In the genomic region with DNA sequence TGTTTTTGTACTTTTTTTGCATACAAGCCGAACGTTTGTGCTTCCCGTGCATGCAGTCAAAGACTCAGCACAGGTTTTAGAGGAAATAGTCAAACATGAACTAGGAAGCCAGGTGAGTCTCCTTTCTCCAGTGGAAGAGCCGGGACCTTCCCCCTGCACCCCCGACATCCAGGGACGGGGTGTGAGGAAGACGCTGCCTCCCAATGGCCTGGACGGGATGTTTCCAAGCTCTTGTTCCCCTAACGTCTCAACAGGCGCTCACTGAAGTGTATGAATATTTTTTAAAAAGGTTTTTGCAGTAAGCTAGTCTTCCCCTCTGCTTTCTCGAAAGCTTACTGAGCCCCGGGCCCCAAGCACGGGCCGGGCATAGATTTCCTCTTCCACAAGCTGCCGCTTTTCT, we compare ENCODE assay signal across 4 cellular contexts. TPM values are rescaled to one million over a fixed set of nuclear protein-coding genes. Genes with fewer than 3 reads are reported as not detected.
DNase-seq lines count a peak whose midpoint lies in the region; ATAC-seq, FAIRE-seq and TF ChIP-seq lines count a peak whose summit lies in the region.
"Not testable (repeated sequence)": the region's sequence is repeated elsewhere in the genome, so short reads cannot be mapped to it uniquely, and the experiment has no call there.

No MANE protein-coding gene starts in this region.

- H3K4me3 Mint-ChIP-seq in H9: not testable (repeated sequence)

- H3K27me3 Mint-ChIP-seq in H9 (ENCODE audit: low read depth): peaks cover 38% of the 10 kb centered on the region

- TF ChIP-seq CTCF in H9 (conservative IDR thresholded peaks at IDR 0.05) (peak; percentile 38; the same call in 2 of the 3 replicates), HepG2 (CRISPR knock-in tag; IDR thresholded peaks at IDR 0.05) (0 out of 2 replicates have a peak, but pooled peaks have one; percentile 7)
- TF ChIP-seq CTCF in PC-3 (conservative IDR thresholded peaks at IDR 0.05; ENCODE audit: low read depth, low read length); GM12878 (IDR thresholded peaks at IDR 0.05 in 2 of 3, conservative IDR thresholded peaks at IDR 0.05 in 1 of 3; ENCODE audit: control insufficient read depth in 2 of 3, extremely low read depth in 1 of 3, insufficient read depth in 1 of 3, low read depth in 3 of 3, low read length in 3 of 3): not testable (repeated sequence)

- not testable (repeated sequence) for H4K91ac ChIP-seq in H9 (ENCODE audit: insufficient read length, low read depth, low read length)

- H4K8ac ChIP-seq in H9 (replicated peaks; ENCODE audit: insufficient read length, low read depth, low read length): not testable (repeated sequence)

- not testable (repeated sequence) for H3K79me2 ChIP-seq in H9 (ENCODE audit: insufficient read depth, low read length); PC-3 (ENCODE audit: low read length); GM12878 (ENCODE audit: control insufficient read depth, insufficient read depth, low read length); HepG2 (ENCODE audit: insufficient read depth, low read length)

- POLR2A ChIA-PET in PC-3 (lab: Charles Lee; ENCODE audit: unreplicated experiment); GM12878 (lab: Charles Lee); HepG2 (lab: Yijun Ruan, JAX): not testable (repeated sequence)

- not testable (repeated sequence) for H2BK120ac ChIP-seq in H9 (ENCODE audit: low read depth, low read length, poor library complexity, severe bottlenecking)

- not testable (repeated sequence) for H3K4me2 ChIP-seq in H9 (ENCODE audit: insufficient read depth, insufficient read length, low read length); PC-3 (ENCODE audit: low read length); GM12878 (ENCODE audit: control insufficient read depth, insufficient read depth); HepG2 (ENCODE audit: low read depth, low read length)

- not testable (repeated sequence) for H3K4me3 ChIP-seq in PC-3 (ENCODE audit: low read length); GM12878; HepG2 (replicated peaks in 1 of 3; ENCODE audit: insufficient read depth in 1 of 3, low read depth in 2 of 3, low read length in 3 of 3)

- not testable (repeated sequence) for H3K27ac ChIP-seq in H9 (ENCODE audit: insufficient read length, low read depth, low read length); PC-3 (ENCODE audit: low read length); GM12878 (ENCODE audit: control insufficient read depth, insufficient read depth); HepG2 (ENCODE audit: extremely low read length, insufficient read depth, low read length)

- not testable (repeated sequence) for H2AK5ac ChIP-seq in H9 (ENCODE audit: insufficient read length, low read length)

- H3K4ac ChIP-seq in H9 (ENCODE audit: low read depth, low read length): not testable (repeated sequence)

- H3K27me3 ChIP-seq in H9 (ENCODE audit: insufficient read depth, low read length); PC-3 (ENCODE audit: low read length); GM12878 (replicated peaks in 1 of 2; ENCODE audit: control insufficient read depth in 2 of 2, insufficient read depth in 2 of 2, low read length in 1 of 2); HepG2 (ENCODE audit: control insufficient read depth in 1 of 2, insufficient read depth in 2 of 2, low read length in 2 of 2): not testable (repeated sequence)

- not testable (repeated sequence) for H3K4me1 Mint-ChIP-seq in H9

- not testable (repeated sequence) for H3F3A ChIP-seq in PC-3 (ENCODE audit: low read length, unreplicated experiment)

- TSS peak; percentile 35 for BruUV-seq in PC-3 (replicated peaks; lab: Mats Ljungman, UMichigan)
- TSS peak; percentile 66 for BruUV-seq in GM12878 (replicated peaks; lab: Mats Ljungman, UMichigan)
- BruUV-seq in HepG2 (replicated peaks; lab: Mats Ljungman, UMichigan): not testable (repeated sequence)

- peaks cover 27% of the 10 kb centered on the region for H3K36me3 ChIP-seq in PC-3 (ENCODE audit: low read depth, low read length)
- H3K36me3 ChIP-seq in GM12878 (ENCODE audit: control insufficient read depth in 2 of 2, insufficient read depth in 2 of 2, low read length in 1 of 2): peaks cover 18 to 19% of the 10 kb centered on the region in 2 experiments; a peak in 3 of 4 replicates
- peaks cover 11 to 38% of the 10 kb centered on the region in 2 experiments for H3K36me3 ChIP-seq in HepG2 (replicated peaks in 1 of 2; ENCODE audit: control insufficient read depth in 1 of 2, insufficient read depth in 2 of 2, low read length in 2 of 2)

- H3K79me1 ChIP-seq in H9 (ENCODE audit: insufficient read depth, low read depth, low read length, poor library complexity, severe bottlenecking): not testable (repeated sequence)

- not testable (repeated sequence) for H3K23me2 ChIP-seq in H9 (ENCODE audit: insufficient read length, low read depth, low read length, poor library complexity, severe bottlenecking)

- not testable (repeated sequence) for H3K9ac ChIP-seq in H9 (ENCODE audit: extremely low read depth, insufficient read length, low read length); PC-3 (ENCODE audit: low read length); GM12878 (ENCODE audit: control insufficient read depth, insufficient read depth, low read length); HepG2 (ENCODE audit: insufficient read depth, low read depth, low read length)

- H3K56ac ChIP-seq in H9 (ENCODE audit: insufficient read length, low read depth, low read length): not testable (repeated sequence)

- peaks cover 24 to 42% (median 33%) of the 10 kb centered on the region in 3 experiments; a peak in 6 of 7 replicates for H3K36me3 Mint-ChIP-seq in H9 (ENCODE audit: insufficient read depth in 1 of 3, low read depth in 3 of 3)

- H2BK5ac ChIP-seq in H9 (ENCODE audit: insufficient read length, low read length): not testable (repeated sequence)

- not testable (repeated sequence) for H2BK15ac ChIP-seq in H9 (ENCODE audit: low read depth, low read length)

- not testable (repeated sequence) for H3K27ac Mint-ChIP-seq in H9

- RAD21 ChIA-PET in GM12878 (lab: Charles Lee; ENCODE audit: unreplicated experiment): not testable (repeated sequence)

- H4K5ac ChIP-seq in H9 (ENCODE audit: insufficient read length, low read depth, low read length): not testable (repeated sequence)

- TF ChIP-seq EP300 in GM12878 (IDR thresholded peaks at IDR 0.05; ENCODE audit: borderline replicate concordance in 1 of 2, control insufficient read depth in 1 of 2, low read depth in 2 of 2, low read length in 2 of 2); HepG2 (IDR thresholded peaks at IDR 0.05; ENCODE audit: low read depth in 2 of 2, low read length in 2 of 2); HepG2 (CRISPR knock-in tag; IDR thresholded peaks at IDR 0.05; ENCODE audit: borderline replicate concordance): not testable (repeated sequence)

- TF ChIP-seq POLR2A in GM12878 (IDR thresholded peaks at IDR 0.05; ENCODE audit: low read depth, low read length); HepG2 (IDR thresholded peaks at IDR 0.05; ENCODE audit: insufficient read depth in 1 of 2, low read depth in 2 of 2, low read length in 2 of 2): not testable (repeated sequence)

- ATAC-seq in PC-3, GM12878, HepG2: not testable (repeated sequence)

- not testable (repeated sequence) for H3K9me3 Mint-ChIP-seq in H9

- peak; percentile 46 for DNase-seq in H9
- not testable (repeated sequence) for DNase-seq in PC-3; GM12878 (ENCODE audit: low read depth, low spot score); HepG2 (ENCODE audit: low spot score)

- H3K4me1 ChIP-seq in H9 (ENCODE audit: insufficient read depth, low read length); PC-3 (ENCODE audit: insufficient read depth, low read length); GM12878 (ENCODE audit: control insufficient read depth, insufficient read depth, low read length); HepG2 (ENCODE audit: insufficient read depth, low read length): not testable (repeated sequence)

- intact Hi-C loops in PC-3 (cut with micrococcal nuclease); GM12878 (cut with micrococcal nuclease; ENCODE audit: unreplicated experiment); HepG2 (cut with micrococcal nuclease; ENCODE audit: unreplicated experiment): not testable (repeated sequence)

- not testable (repeated sequence) for H2BK20ac ChIP-seq in H9 (ENCODE audit: low read depth, low read length, poor library complexity, severe bottlenecking)

- SMC1A ChIA-PET in GM12878 (lab: Charles Lee; ENCODE audit: uncharacterized antibody, unreplicated experiment): not testable (repeated sequence)

- not testable (repeated sequence) for H3K23ac ChIP-seq in H9 (ENCODE audit: insufficient read length, low read depth, low read length)

- WGBS in H9 (ENCODE audit: extremely low coverage, insufficient read length, low lambda C conversion rate): no CpG with 5 or more reads among the region's 15 CpGs
- WGBS in GM12878 (ENCODE audit: insufficient coverage, insufficient replicate concordance, low lambda C conversion rate, missing lambda C conversion rate): 57% methylated on average over 9 of the region's 15 CpGs
- WGBS in HepG2 (ENCODE audit: low lambda C conversion rate): 83% methylated on average over 15 of the region's 15 CpGs

- TF ChIP-seq RAD21 in GM12878 (IDR thresholded peaks at IDR 0.05; ENCODE audit: insufficient read depth, low read depth, low read length); HepG2 (CRISPR knock-in tag; IDR thresholded peaks at IDR 0.05): not testable (repeated sequence)

- not testable (repeated sequence) for H3K14ac ChIP-seq in H9 (ENCODE audit: insufficient read depth, low read length)

- not testable (repeated sequence) for H3K9me3 ChIP-seq in H9 (ENCODE audit: control insufficient read depth, low read depth, low read length); PC-3 (ENCODE audit: low read length); GM12878 (replicated peaks; ENCODE audit: control insufficient read depth, insufficient read depth, low read length); HepG2 (ENCODE audit: low read length)

- not testable (repeated sequence) for H3K18ac ChIP-seq in H9 (ENCODE audit: insufficient read length, low read depth, low read length)

- H4K20me1 ChIP-seq in H9 (ENCODE audit: control insufficient read depth, insufficient read depth, insufficient read length); PC-3 (ENCODE audit: low read length); GM12878 (ENCODE audit: control insufficient read depth, insufficient read depth); HepG2 (ENCODE audit: insufficient read depth, low read length): not testable (repeated sequence)

- not testable (repeated sequence) for FAIRE-seq in GM12878 (lab: Jason Lieb, UNC); HepG2 (lab: Jason Lieb, UNC)

- not testable (repeated sequence) for H3T11ph ChIP-seq in H9 (ENCODE audit: low read length)

- H3K9me2 ChIP-seq in PC-3 (replicated peaks; ENCODE audit: low read length): not testable (repeated sequence)

- CTCF ChIA-PET in PC-3 (lab: Charles Lee); GM12878 (lab: Yijun Ruan, JAX); HepG2 (lab: Yijun Ruan, JAX; ENCODE audit: low intra/inter-chr PET ratio, low total read pairs): not testable (repeated sequence)

- not testable (repeated sequence) for H2AFZ ChIP-seq in H9 (ENCODE audit: low read length); PC-3 (ENCODE audit: low read length); GM12878 (ENCODE audit: control insufficient read depth, low read depth, low read length); HepG2 (ENCODE audit: low read length)

- not testable (repeated sequence) for H2BK12ac ChIP-seq in H9 (ENCODE audit: insufficient read length, low read depth, low read length)

- in situ Hi-C loops in GM12878 (cut with MboI); HepG2 (cut with HindIII; ENCODE audit: extremely low pct_ligation_motif_present, low pct_unique_long_range_greater_than_20kb): not testable (repeated sequence)

RNA-seq across cellular contexts. Expression of a gene that starts 24.0 kb away (rescaled TPM):
- total RNA-seq in H9 (2021): 21.7 and 23.8 TPM in 2 replicates
- 59.3 and 73.5 TPM in 2 replicates for total RNA-seq in PC-3 (2014; rRNA removed)
- 46.9 and 65.3 TPM in 2 replicates for total RNA-seq in GM12878 (2013; cell fraction: nucleolus; rRNA removed)
- 33.7 and 41.3 TPM in 2 replicates for total RNA-seq in GM12878 (2014; rRNA removed)
- 39.2 and 39.4 TPM in 2 replicates for total RNA-seq in GM12878 (2014; rRNA removed; fragmentation: Illumina TruSeq; extraction: Trizol)
- total RNA-seq in GM12878 (2021): 39.2 and 47.1 TPM in 2 replicates
- 12.8 TPM for polyA plus RNA-seq in GM12878 (2011; ENCODE audit: low read depth)
- polyA plus RNA-seq in GM12878 (2011; rRNA removed): 30.0 and 31.8 TPM in 2 replicates
- 26.0 and 27.7 TPM in 2 replicates for polyA plus RNA-seq in GM12878 (2011; cell fraction: cytosol; rRNA removed)
- 69.3 and 82.9 TPM in 2 replicates for polyA plus RNA-seq in GM12878 (2011; cell fraction: nucleus; rRNA removed)
- polyA plus RNA-seq in GM12878 (2012): 25.0 and 25.3 TPM in 2 replicates
- polyA plus RNA-seq in GM12878 (2014; fragmentation: Illumina TruSeq; extraction: Trizol): 45.4 and 54.2 TPM in 2 replicates
- polyA plus RNA-seq in GM12878 (2014; fragmentation: Nextera tagmentation; extraction: Ambion mirVana): 1 to 10 TPM; 3.2 to 6.8 TPM
- 34.7 and 41.0 TPM in 2 replicates for polyA plus RNA-seq in GM12878 (2014; rRNA removed)
- 10 to 100 TPM; 17.3 to 18.3 TPM for polyA plus RNA-seq in GM12878 (2016; fragmentation: Nextera tagmentation; extraction: Ambion mirVana)
- 22.1 and 23.6 TPM in 2 replicates for polyA minus RNA-seq in GM12878 (2011; rRNA and poly(A)+ RNA removed)
- 8.7 and 13.2 TPM in 2 replicates for polyA minus RNA-seq in GM12878 (2011; cell fraction: cytosol; rRNA and poly(A)+ RNA removed)
- 20.3 and 27.7 TPM in 2 replicates for polyA minus RNA-seq in GM12878 (2011; cell fraction: nucleus; rRNA and poly(A)+ RNA removed)
- 22.5 and 26.5 TPM in 2 replicates for total RNA-seq in HepG2 (2016; rRNA removed; fragmentation: Illumina TruSeq; extraction: Trizol)
- 13.8 and 16.3 TPM in 2 replicates for total RNA-seq in HepG2 (2016; cell fraction: cytosol; rRNA removed; fragmentation: Illumina TruSeq; extraction: Trizol; ENCODE audit: low read depth)
- 16.0 and 25.9 TPM in 2 replicates for total RNA-seq in HepG2 (2016; cell fraction: insoluble cytoplasmic fraction; rRNA removed; fragmentation: Illumina TruSeq; extraction: Trizol)
- 31.1 and 32.8 TPM in 2 replicates for total RNA-seq in HepG2 (2016; cell fraction: membrane; rRNA removed; fragmentation: Illumina TruSeq; extraction: Trizol)
- total RNA-seq in HepG2 (2016; cell fraction: nucleus; rRNA removed; fragmentation: Illumina TruSeq; extraction: Trizol): 17.0 and 22.2 TPM in 2 replicates
- polyA plus RNA-seq in HepG2 (2011; rRNA removed): 12.4 and 14.0 TPM in 2 replicates
- polyA plus RNA-seq in HepG2 (2011; cell fraction: cytosol; rRNA removed): 10.2 and 11.2 TPM in 2 replicates
- polyA plus RNA-seq in HepG2 (2011; cell fraction: nucleus; rRNA removed): 22.9 and 26.6 TPM in 2 replicates
- 13.4 and 18.1 TPM in 2 replicates for polyA plus RNA-seq in HepG2 (2012)
- 16.7 and 20.1 TPM in 2 replicates for polyA plus RNA-seq in HepG2 (2016; cell fraction: cytosol; fragmentation: Illumina TruSeq; extraction: Trizol; ENCODE audit: low read depth)
- 22.9 and 33.7 TPM in 2 replicates for polyA plus RNA-seq in HepG2 (2016; cell fraction: insoluble cytoplasmic fraction; fragmentation: Illumina TruSeq; extraction: Trizol; ENCODE audit: low read depth)
- polyA plus RNA-seq in HepG2 (2016; cell fraction: membrane; fragmentation: Illumina TruSeq; extraction: Trizol; ENCODE audit: low read depth): 35.7 and 39.3 TPM in 2 replicates
- polyA plus RNA-seq in HepG2 (2016; cell fraction: nucleus; fragmentation: Illumina TruSeq; extraction: Trizol; ENCODE audit: insufficient read depth, low read depth): 49.9 and 50.4 TPM in 2 replicates
- polyA minus RNA-seq in HepG2 (2011; rRNA and poly(A)+ RNA removed; ENCODE audit: low replicate concordance): 6.8 and 27.9 TPM in 2 replicates
- polyA minus RNA-seq in HepG2 (2011; cell fraction: cytosol; rRNA and poly(A)+ RNA removed): 7.7 and 7.9 TPM in 2 replicates
- 14.9 and 17.4 TPM in 2 replicates for polyA minus RNA-seq in HepG2 (2011; cell fraction: nucleus; rRNA and poly(A)+ RNA removed)

RNA-seq across cellular contexts. Expression of a gene that starts 28.6 kb away (rescaled TPM):
- total RNA-seq in H9 (2021) (1.3 and 1.4 TPM in 2 replicates), PC-3 (2014; rRNA removed) (2.2 and 3.2 TPM in 2 replicates), GM12878 (2014; rRNA removed) (18.9 and 19.2 TPM in 2 replicates), GM12878 (2014; rRNA removed; fragmentation: Illumina TruSeq; extraction: Trizol) (16.9 and 17.8 TPM in 2 replicates), GM12878 (2021) (18.7 and 19.2 TPM in 2 replicates), HepG2 (2016; rRNA removed; fragmentation: Illumina TruSeq; extraction: Trizol) (8.1 and 9.1 TPM in 2 replicates)
- total RNA-seq in GM12878 (2013; cell fraction: nucleolus; rRNA removed): 14.7 and 14.8 TPM in 2 replicates
- polyA plus RNA-seq in GM12878 (2011; ENCODE audit: low read depth): 11.1 TPM
- polyA plus RNA-seq in GM12878 (2011; rRNA removed) (21.8 and 23.9 TPM in 2 replicates), GM12878 (2014; fragmentation: Illumina TruSeq; extraction: Trizol) (15.8 and 20.3 TPM in 2 replicates), GM12878 (2014; fragmentation: Nextera tagmentation; extraction: Ambion mirVana) (1 to 10 TPM; 3.5 to 8.3 TPM), GM12878 (2014; rRNA removed) (23.2 and 24.0 TPM in 2 replicates), GM12878 (2016; fragmentation: Nextera tagmentation; extraction: Ambion mirVana) (10 to 100 TPM; 36.9 to 38.5 TPM), HepG2 (2011; rRNA removed) (2.5 and 2.7 TPM in 2 replicates)
- 17.7 and 21.6 TPM in 2 replicates for polyA plus RNA-seq in GM12878 (2011; cell fraction: cytosol; rRNA removed)
- 7.4 and 9.1 TPM in 2 replicates for polyA plus RNA-seq in GM12878 (2011; cell fraction: nucleus; rRNA removed)
- polyA plus RNA-seq in GM12878 (2012): 17.7 and 21.4 TPM in 2 replicates
- polyA minus RNA-seq in GM12878 (2011; rRNA and poly(A)+ RNA removed): 8.3 and 9.7 TPM in 2 replicates
- 5.8 and 6.0 TPM in 2 replicates for polyA minus RNA-seq in GM12878 (2011; cell fraction: cytosol; rRNA and poly(A)+ RNA removed)
- polyA minus RNA-seq in GM12878 (2011; cell fraction: nucleus; rRNA and poly(A)+ RNA removed): 2.4 and 4.4 TPM in 2 replicates
- total RNA-seq in HepG2 (2016; cell fraction: cytosol; rRNA removed; fragmentation: Illumina TruSeq; extraction: Trizol; ENCODE audit: low read depth): 2.4 and 2.8 TPM in 2 replicates
- total RNA-seq in HepG2 (2016; cell fraction: insoluble cytoplasmic fraction; rRNA removed; fragmentation: Illumina TruSeq; extraction: Trizol): 7.8 and 8.7 TPM in 2 replicates
- total RNA-seq in HepG2 (2016; cell fraction: membrane; rRNA removed; fragmentation: Illumina TruSeq; extraction: Trizol): 8.4 and 9.7 TPM in 2 replicates
- total RNA-seq in HepG2 (2016; cell fraction: nucleus; rRNA removed; fragmentation: Illumina TruSeq; extraction: Trizol): 2.3 and 3.4 TPM in 2 replicates
- polyA plus RNA-seq in HepG2 (2011; cell fraction: cytosol; rRNA removed): 2.2 and 2.3 TPM in 2 replicates
- polyA plus RNA-seq in HepG2 (2011; cell fraction: nucleus; rRNA removed): 0.81 and 0.84 TPM in 2 replicates
- 2.4 and 2.8 TPM in 2 replicates for polyA plus RNA-seq in HepG2 (2012)
- polyA plus RNA-seq in HepG2 (2016; cell fraction: cytosol; fragmentation: Illumina TruSeq; extraction: Trizol; ENCODE audit: low read depth): 3.3 and 3.6 TPM in 2 replicates
- polyA plus RNA-seq in HepG2 (2016; cell fraction: insoluble cytoplasmic fraction; fragmentation: Illumina TruSeq; extraction: Trizol; ENCODE audit: low read depth): 11.4 and 12.2 TPM in 2 replicates
- polyA plus RNA-seq in HepG2 (2016; cell fraction: membrane; fragmentation: Illumina TruSeq; extraction: Trizol; ENCODE audit: low read depth): 9.2 and 9.9 TPM in 2 replicates
- 5.3 and 6.0 TPM in 2 replicates for polyA plus RNA-seq in HepG2 (2016; cell fraction: nucleus; fragmentation: Illumina TruSeq; extraction: Trizol; ENCODE audit: insufficient read depth, low read depth)
- polyA minus RNA-seq in HepG2 (2011; rRNA and poly(A)+ RNA removed; ENCODE audit: low replicate concordance): 1.0 and 1.6 TPM in 2 replicates
- 0.88 and 1.4 TPM in 2 replicates for polyA minus RNA-seq in HepG2 (2011; cell fraction: cytosol; rRNA and poly(A)+ RNA removed)
- 0.77 and 0.99 TPM in 2 replicates for polyA minus RNA-seq in HepG2 (2011; cell fraction: nucleus; rRNA and poly(A)+ RNA removed)

RNA-seq across cellular contexts. Expression of a gene that starts 43.3 kb away (rescaled TPM):
- total RNA-seq in H9 (2021) (46.0 and 47.5 TPM in 2 replicates), PC-3 (2014; rRNA removed) (23.3 and 25.3 TPM in 2 replicates), GM12878 (2014; rRNA removed) (15.8 and 17.6 TPM in 2 replicates), GM12878 (2014; rRNA removed; fragmentation: Illumina TruSeq; extraction: Trizol) (29.9 and 31.1 TPM in 2 replicates), GM12878 (2021) (38.2 and 39.7 TPM in 2 replicates), HepG2 (2016; rRNA removed; fragmentation: Illumina TruSeq; extraction: Trizol) (40.2 and 69.6 TPM in 2 replicates)
- total RNA-seq in GM12878 (2013; cell fraction: nucleolus; rRNA removed): 49.6 and 49.7 TPM in 2 replicates
- polyA plus RNA-seq in GM12878 (2011; ENCODE audit: low read depth): 12.7 TPM
- polyA plus RNA-seq in GM12878 (2011; rRNA removed) (19.8 and 29.3 TPM in 2 replicates), GM12878 (2014; fragmentation: Illumina TruSeq; extraction: Trizol) (22.0 and 28.2 TPM in 2 replicates), GM12878 (2014; fragmentation: Nextera tagmentation; extraction: Ambion mirVana) (10 to 100 TPM in 1 of 2 experiments, 1 to 10 TPM in 1; 7.5 to 10.9 TPM), GM12878 (2014; rRNA removed) (9.9 and 13.3 TPM in 2 replicates), GM12878 (2016; fragmentation: Nextera tagmentation; extraction: Ambion mirVana) (10 to 100 TPM; 33.1 to 37.8 TPM), HepG2 (2011; rRNA removed) (8.7 and 10.9 TPM in 2 replicates)
- polyA plus RNA-seq in GM12878 (2011; cell fraction: cytosol; rRNA removed): 6.1 and 8.0 TPM in 2 replicates
- polyA plus RNA-seq in GM12878 (2011; cell fraction: nucleus; rRNA removed): 7.2 and 10.4 TPM in 2 replicates
- polyA plus RNA-seq in GM12878 (2012): 18.2 and 19.1 TPM in 2 replicates
- 25.0 and 35.0 TPM in 2 replicates for polyA minus RNA-seq in GM12878 (2011; rRNA and poly(A)+ RNA removed)
- polyA minus RNA-seq in GM12878 (2011; cell fraction: cytosol; rRNA and poly(A)+ RNA removed): 10.6 and 13.3 TPM in 2 replicates
- polyA minus RNA-seq in GM12878 (2011; cell fraction: nucleus; rRNA and poly(A)+ RNA removed): 5.0 and 8.4 TPM in 2 replicates
- 5.9 and 8.0 TPM in 2 replicates for total RNA-seq in HepG2 (2016; cell fraction: cytosol; rRNA removed; fragmentation: Illumina TruSeq; extraction: Trizol; ENCODE audit: low read depth)
- 38.7 and 67.2 TPM in 2 replicates for total RNA-seq in HepG2 (2016; cell fraction: insoluble cytoplasmic fraction; rRNA removed; fragmentation: Illumina TruSeq; extraction: Trizol)
- 14.1 and 16.7 TPM in 2 replicates for total RNA-seq in HepG2 (2016; cell fraction: membrane; rRNA removed; fragmentation: Illumina TruSeq; extraction: Trizol)
- 29.6 and 33.9 TPM in 2 replicates for total RNA-seq in HepG2 (2016; cell fraction: nucleus; rRNA removed; fragmentation: Illumina TruSeq; extraction: Trizol)
- polyA plus RNA-seq in HepG2 (2011; cell fraction: cytosol; rRNA removed): 4.5 and 6.6 TPM in 2 replicates
- 7.7 and 8.7 TPM in 2 replicates for polyA plus RNA-seq in HepG2 (2011; cell fraction: nucleus; rRNA removed)
- polyA plus RNA-seq in HepG2 (2012): 12.0 and 12.8 TPM in 2 replicates
- polyA plus RNA-seq in HepG2 (2016; cell fraction: cytosol; fragmentation: Illumina TruSeq; extraction: Trizol; ENCODE audit: low read depth): 0.65 and 0.78 TPM in 2 replicates
- 22.2 and 22.3 TPM in 2 replicates for polyA plus RNA-seq in HepG2 (2016; cell fraction: insoluble cytoplasmic fraction; fragmentation: Illumina TruSeq; extraction: Trizol; ENCODE audit: low read depth)
- polyA plus RNA-seq in HepG2 (2016; cell fraction: membrane; fragmentation: Illumina TruSeq; extraction: Trizol; ENCODE audit: low read depth): 2.0 and 2.5 TPM in 2 replicates
- polyA plus RNA-seq in HepG2 (2016; cell fraction: nucleus; fragmentation: Illumina TruSeq; extraction: Trizol; ENCODE audit: insufficient read depth, low read depth): 20.8 and 22.6 TPM in 2 replicates
- polyA minus RNA-seq in HepG2 (2011; rRNA and poly(A)+ RNA removed; ENCODE audit: low replicate concordance): 14.7 and 18.6 TPM in 2 replicates
- polyA minus RNA-seq in HepG2 (2011; cell fraction: cytosol; rRNA and poly(A)+ RNA removed): 20.0 and 21.5 TPM in 2 replicates
- polyA minus RNA-seq in HepG2 (2011; cell fraction: nucleus; rRNA and poly(A)+ RNA removed): 22.9 and 23.6 TPM in 2 replicates

RNA-seq across cellular contexts. Expression of a gene that starts 50.0 kb away (rescaled TPM):
- total RNA-seq in H9 (2021): 16.3 and 16.5 TPM in 2 replicates
- total RNA-seq in PC-3 (2014; rRNA removed): 15.9 and 22.9 TPM in 2 replicates
- total RNA-seq in GM12878 (2013; cell fraction: nucleolus; rRNA removed): 62.6 and 65.9 TPM in 2 replicates
- total RNA-seq in GM12878 (2014; rRNA removed): 23.6 and 27.2 TPM in 2 replicates
- total RNA-seq in GM12878 (2014; rRNA removed; fragmentation: Illumina TruSeq; extraction: Trizol): 36.3 and 37.0 TPM in 2 replicates
- 17.7 and 21.6 TPM in 2 replicates for total RNA-seq in GM12878 (2021)
- 14.9 TPM for polyA plus RNA-seq in GM12878 (2011; ENCODE audit: low read depth)
- polyA plus RNA-seq in GM12878 (2011; rRNA removed): 22.0 and 22.6 TPM in 2 replicates
- polyA plus RNA-seq in GM12878 (2011; cell fraction: cytosol; rRNA removed): 18.9 and 20.0 TPM in 2 replicates
- 12.5 and 19.1 TPM in 2 replicates for polyA plus RNA-seq in GM12878 (2011; cell fraction: nucleus; rRNA removed)
- polyA plus RNA-seq in GM12878 (2012): 24.5 and 39.2 TPM in 2 replicates
- polyA plus RNA-seq in GM12878 (2014; fragmentation: Illumina TruSeq; extraction: Trizol): 41.0 and 46.9 TPM in 2 replicates
- polyA plus RNA-seq in GM12878 (2014; fragmentation: Nextera tagmentation; extraction: Ambion mirVana): 10 to 100 TPM; 25.0 to 49.6 TPM
- 28.7 and 33.1 TPM in 2 replicates for polyA plus RNA-seq in GM12878 (2014; rRNA removed)
- polyA plus RNA-seq in GM12878 (2016; fragmentation: Nextera tagmentation; extraction: Ambion mirVana): 10 to 100 TPM; 27.0 to 31.0 TPM
- 16.5 and 19.9 TPM in 2 replicates for polyA minus RNA-seq in GM12878 (2011; rRNA and poly(A)+ RNA removed)
- 9.1 and 11.5 TPM in 2 replicates for polyA minus RNA-seq in GM12878 (2011; cell fraction: cytosol; rRNA and poly(A)+ RNA removed)
- polyA minus RNA-seq in GM12878 (2011; cell fraction: nucleus; rRNA and poly(A)+ RNA removed): 12.3 and 26.5 TPM in 2 replicates
- 21.9 and 22.6 TPM in 2 replicates for total RNA-seq in HepG2 (2016; rRNA removed; fragmentation: Illumina TruSeq; extraction: Trizol)
- total RNA-seq in HepG2 (2016; cell fraction: cytosol; rRNA removed; fragmentation: Illumina TruSeq; extraction: Trizol; ENCODE audit: low read depth): 7.0 and 8.3 TPM in 2 replicates
- total RNA-seq in HepG2 (2016; cell fraction: insoluble cytoplasmic fraction; rRNA removed; fragmentation: Illumina TruSeq; extraction: Trizol): 18.1 and 21.0 TPM in 2 replicates
- 9.9 and 11.2 TPM in 2 replicates for total RNA-seq in HepG2 (2016; cell fraction: membrane; rRNA removed; fragmentation: Illumina TruSeq; extraction: Trizol)
- 11.3 and 17.7 TPM in 2 replicates for total RNA-seq in HepG2 (2016; cell fraction: nucleus; rRNA removed; fragmentation: Illumina TruSeq; extraction: Trizol)
- 11.3 and 11.9 TPM in 2 replicates for polyA plus RNA-seq in HepG2 (2011; rRNA removed)
- polyA plus RNA-seq in HepG2 (2011; cell fraction: cytosol; rRNA removed): 8.2 and 8.4 TPM in 2 replicates
- 12.3 and 17.8 TPM in 2 replicates for polyA plus RNA-seq in HepG2 (2011; cell fraction: nucleus; rRNA removed)
- 14.7 and 17.5 TPM in 2 replicates for polyA plus RNA-seq in HepG2 (2012)
- polyA plus RNA-seq in HepG2 (2016; cell fraction: cytosol; fragmentation: Illumina TruSeq; extraction: Trizol; ENCODE audit: low read depth): 6.3 and 6.7 TPM in 2 replicates
- polyA plus RNA-seq in HepG2 (2016; cell fraction: insoluble cytoplasmic fraction; fragmentation: Illumina TruSeq; extraction: Trizol; ENCODE audit: low read depth): 27.9 and 29.1 TPM in 2 replicates
- polyA plus RNA-seq in HepG2 (2016; cell fraction: membrane; fragmentation: Illumina TruSeq; extraction: Trizol; ENCODE audit: low read depth): 7.2 and 7.8 TPM in 2 replicates
- polyA plus RNA-seq in HepG2 (2016; cell fraction: nucleus; fragmentation: Illumina TruSeq; extraction: Trizol; ENCODE audit: insufficient read depth, low read depth): 33.3 and 34.6 TPM in 2 replicates
- 9.0 and 11.4 TPM in 2 replicates for polyA minus RNA-seq in HepG2 (2011; rRNA and poly(A)+ RNA removed; ENCODE audit: low replicate concordance)
- polyA minus RNA-seq in HepG2 (2011; cell fraction: cytosol; rRNA and poly(A)+ RNA removed): 6.2 and 7.6 TPM in 2 replicates
- polyA minus RNA-seq in HepG2 (2011; cell fraction: nucleus; rRNA and poly(A)+ RNA removed): 14.2 and 18.2 TPM in 2 replicates
